1 cellular context compared by ENCODE assay signal in the genomic region with DNA sequence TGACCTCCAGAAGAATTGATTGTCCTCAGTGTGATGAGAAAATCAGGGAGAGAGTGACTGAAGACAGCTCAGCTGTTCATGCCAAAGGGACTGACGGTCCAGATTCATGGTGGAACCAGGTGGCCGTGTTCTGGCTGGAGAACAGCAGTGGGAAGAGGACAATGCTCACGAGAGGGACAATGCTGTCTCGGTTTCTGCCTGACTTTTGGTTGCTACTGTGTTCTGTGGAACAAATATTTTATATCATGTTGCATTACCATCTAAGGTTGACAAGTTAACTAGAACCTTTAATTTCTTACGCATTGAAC.
TF ChIP-seq lines count a peak whose summit lies in the region.

No MANE protein-coding gene starts in this region.

TF ChIP-seq in WTC11, 78 proteins besides CTCF, POLR2A, EP300 and RAD21:
- TF ChIP-seq, protein P1, sequence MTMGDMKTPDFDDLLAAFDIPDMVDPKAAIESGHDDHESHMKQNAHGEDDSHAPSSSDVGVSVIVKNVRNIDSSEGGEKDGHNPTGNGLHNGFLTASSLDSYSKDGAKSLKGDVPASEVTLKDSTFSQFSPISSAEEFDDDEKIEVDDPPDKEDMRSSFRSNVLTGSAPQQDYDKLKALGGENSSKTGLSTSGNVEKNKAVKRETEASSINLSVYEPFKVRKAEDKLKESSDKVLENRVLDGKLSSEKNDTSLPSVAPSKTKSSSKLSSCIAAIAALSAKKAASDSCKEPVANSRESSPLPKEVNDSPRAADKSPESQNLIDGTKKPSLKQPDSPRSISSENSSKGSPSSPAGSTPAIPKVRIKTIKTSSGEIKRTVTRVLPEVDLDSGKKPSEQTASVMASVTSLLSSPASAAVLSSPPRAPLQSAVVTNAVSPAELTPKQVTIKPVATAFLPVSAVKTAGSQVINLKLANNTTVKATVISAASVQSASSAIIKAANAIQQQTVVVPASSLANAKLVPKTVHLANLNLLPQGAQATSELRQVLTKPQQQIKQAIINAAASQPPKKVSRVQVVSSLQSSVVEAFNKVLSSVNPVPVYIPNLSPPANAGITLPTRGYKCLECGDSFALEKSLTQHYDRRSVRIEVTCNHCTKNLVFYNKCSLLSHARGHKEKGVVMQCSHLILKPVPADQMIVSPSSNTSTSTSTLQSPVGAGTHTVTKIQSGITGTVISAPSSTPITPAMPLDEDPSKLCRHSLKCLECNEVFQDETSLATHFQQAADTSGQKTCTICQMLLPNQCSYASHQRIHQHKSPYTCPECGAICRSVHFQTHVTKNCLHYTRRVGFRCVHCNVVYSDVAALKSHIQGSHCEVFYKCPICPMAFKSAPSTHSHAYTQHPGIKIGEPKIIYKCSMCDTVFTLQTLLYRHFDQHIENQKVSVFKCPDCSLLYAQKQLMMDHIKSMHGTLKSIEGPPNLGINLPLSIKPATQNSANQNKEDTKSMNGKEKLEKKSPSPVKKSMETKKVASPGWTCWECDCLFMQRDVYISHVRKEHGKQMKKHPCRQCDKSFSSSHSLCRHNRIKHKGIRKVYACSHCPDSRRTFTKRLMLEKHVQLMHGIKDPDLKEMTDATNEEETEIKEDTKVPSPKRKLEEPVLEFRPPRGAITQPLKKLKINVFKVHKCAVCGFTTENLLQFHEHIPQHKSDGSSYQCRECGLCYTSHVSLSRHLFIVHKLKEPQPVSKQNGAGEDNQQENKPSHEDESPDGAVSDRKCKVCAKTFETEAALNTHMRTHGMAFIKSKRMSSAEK (CRISPR knock-in tag; IDR thresholded peaks at IDR 0.05; ENCODE audit: borderline replicate concordance) = no peak
- TF ChIP-seq CREB1 (CRISPR knock-in tag; IDR thresholded peaks at IDR 0.05) (no peak), ATF1 (CRISPR knock-in tag; IDR thresholded peaks at IDR 0.05) (no peak), JAZF1 (CRISPR knock-in tag; IDR thresholded peaks at IDR 0.05) (no peak), NFYB (CRISPR knock-in tag; conservative IDR thresholded peaks at IDR 0.05; ENCODE audit: low read depth) (no peak), ZNF396 (CRISPR knock-in tag; IDR thresholded peaks at IDR 0.05; ENCODE audit: borderline replicate concordance) (no peak), TEAD1 (CRISPR knock-in tag; IDR thresholded peaks at IDR 0.05) (no peak), ELF4 (CRISPR knock-in tag; IDR thresholded peaks at IDR 0.05; ENCODE audit: low read depth) (no peak), JUN (CRISPR knock-in tag; IDR thresholded peaks at IDR 0.05) (no peak), RORB (CRISPR knock-in tag; IDR thresholded peaks at IDR 0.05) (no peak), GTF2I (CRISPR knock-in tag; conservative IDR thresholded peaks at IDR 0.05) (no peak), ZNF138 (CRISPR knock-in tag; conservative IDR thresholded peaks at IDR 0.05) (no peak)
- TF ChIP-seq, protein P2, sequence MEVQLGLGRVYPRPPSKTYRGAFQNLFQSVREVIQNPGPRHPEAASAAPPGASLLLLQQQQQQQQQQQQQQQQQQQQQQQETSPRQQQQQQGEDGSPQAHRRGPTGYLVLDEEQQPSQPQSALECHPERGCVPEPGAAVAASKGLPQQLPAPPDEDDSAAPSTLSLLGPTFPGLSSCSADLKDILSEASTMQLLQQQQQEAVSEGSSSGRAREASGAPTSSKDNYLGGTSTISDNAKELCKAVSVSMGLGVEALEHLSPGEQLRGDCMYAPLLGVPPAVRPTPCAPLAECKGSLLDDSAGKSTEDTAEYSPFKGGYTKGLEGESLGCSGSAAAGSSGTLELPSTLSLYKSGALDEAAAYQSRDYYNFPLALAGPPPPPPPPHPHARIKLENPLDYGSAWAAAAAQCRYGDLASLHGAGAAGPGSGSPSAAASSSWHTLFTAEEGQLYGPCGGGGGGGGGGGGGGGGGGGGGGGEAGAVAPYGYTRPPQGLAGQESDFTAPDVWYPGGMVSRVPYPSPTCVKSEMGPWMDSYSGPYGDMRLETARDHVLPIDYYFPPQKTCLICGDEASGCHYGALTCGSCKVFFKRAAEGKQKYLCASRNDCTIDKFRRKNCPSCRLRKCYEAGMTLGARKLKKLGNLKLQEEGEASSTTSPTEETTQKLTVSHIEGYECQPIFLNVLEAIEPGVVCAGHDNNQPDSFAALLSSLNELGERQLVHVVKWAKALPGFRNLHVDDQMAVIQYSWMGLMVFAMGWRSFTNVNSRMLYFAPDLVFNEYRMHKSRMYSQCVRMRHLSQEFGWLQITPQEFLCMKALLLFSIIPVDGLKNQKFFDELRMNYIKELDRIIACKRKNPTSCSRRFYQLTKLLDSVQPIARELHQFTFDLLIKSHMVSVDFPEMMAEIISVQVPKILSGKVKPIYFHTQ (CRISPR knock-in tag; IDR thresholded peaks at IDR 0.05) = no peak
- TF ChIP-seq, protein P3, sequence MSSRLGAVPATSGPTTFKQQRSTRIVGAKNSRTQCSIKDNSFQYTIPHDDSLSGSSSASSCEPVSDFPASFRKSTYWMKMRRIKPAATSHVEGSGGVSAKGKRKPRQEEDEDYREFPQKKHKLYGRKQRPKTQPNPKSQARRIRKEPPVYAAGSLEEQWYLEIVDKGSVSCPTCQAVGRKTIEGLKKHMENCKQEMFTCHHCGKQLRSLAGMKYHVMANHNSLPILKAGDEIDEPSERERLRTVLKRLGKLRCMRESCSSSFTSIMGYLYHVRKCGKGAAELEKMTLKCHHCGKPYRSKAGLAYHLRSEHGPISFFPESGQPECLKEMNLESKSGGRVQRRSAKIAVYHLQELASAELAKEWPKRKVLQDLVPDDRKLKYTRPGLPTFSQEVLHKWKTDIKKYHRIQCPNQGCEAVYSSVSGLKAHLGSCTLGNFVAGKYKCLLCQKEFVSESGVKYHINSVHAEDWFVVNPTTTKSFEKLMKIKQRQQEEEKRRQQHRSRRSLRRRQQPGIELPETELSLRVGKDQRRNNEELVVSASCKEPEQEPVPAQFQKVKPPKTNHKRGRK (CRISPR knock-in tag; IDR thresholded peaks at IDR 0.05; ENCODE audit: borderline replicate concordance) = no peak
- TF ChIP-seq, protein P4, sequence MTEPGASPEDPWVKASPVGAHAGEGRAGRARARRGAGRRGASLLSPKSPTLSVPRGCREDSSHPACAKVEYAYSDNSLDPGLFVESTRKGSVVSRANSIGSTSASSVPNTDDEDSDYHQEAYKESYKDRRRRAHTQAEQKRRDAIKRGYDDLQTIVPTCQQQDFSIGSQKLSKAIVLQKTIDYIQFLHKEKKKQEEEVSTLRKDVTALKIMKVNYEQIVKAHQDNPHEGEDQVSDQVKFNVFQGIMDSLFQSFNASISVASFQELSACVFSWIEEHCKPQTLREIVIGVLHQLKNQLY (CRISPR knock-in tag; IDR thresholded peaks at IDR 0.05) = no peak
- TF ChIP-seq, protein P5, sequence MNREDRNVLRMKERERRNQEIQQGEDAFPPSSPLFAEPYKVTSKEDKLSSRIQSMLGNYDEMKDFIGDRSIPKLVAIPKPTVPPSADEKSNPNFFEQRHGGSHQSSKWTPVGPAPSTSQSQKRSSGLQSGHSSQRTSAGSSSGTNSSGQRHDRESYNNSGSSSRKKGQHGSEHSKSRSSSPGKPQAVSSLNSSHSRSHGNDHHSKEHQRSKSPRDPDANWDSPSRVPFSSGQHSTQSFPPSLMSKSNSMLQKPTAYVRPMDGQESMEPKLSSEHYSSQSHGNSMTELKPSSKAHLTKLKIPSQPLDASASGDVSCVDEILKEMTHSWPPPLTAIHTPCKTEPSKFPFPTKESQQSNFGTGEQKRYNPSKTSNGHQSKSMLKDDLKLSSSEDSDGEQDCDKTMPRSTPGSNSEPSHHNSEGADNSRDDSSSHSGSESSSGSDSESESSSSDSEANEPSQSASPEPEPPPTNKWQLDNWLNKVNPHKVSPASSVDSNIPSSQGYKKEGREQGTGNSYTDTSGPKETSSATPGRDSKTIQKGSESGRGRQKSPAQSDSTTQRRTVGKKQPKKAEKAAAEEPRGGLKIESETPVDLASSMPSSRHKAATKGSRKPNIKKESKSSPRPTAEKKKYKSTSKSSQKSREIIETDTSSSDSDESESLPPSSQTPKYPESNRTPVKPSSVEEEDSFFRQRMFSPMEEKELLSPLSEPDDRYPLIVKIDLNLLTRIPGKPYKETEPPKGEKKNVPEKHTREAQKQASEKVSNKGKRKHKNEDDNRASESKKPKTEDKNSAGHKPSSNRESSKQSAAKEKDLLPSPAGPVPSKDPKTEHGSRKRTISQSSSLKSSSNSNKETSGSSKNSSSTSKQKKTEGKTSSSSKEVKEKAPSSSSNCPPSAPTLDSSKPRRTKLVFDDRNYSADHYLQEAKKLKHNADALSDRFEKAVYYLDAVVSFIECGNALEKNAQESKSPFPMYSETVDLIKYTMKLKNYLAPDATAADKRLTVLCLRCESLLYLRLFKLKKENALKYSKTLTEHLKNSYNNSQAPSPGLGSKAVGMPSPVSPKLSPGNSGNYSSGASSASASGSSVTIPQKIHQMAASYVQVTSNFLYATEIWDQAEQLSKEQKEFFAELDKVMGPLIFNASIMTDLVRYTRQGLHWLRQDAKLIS (CRISPR knock-in tag; IDR thresholded peaks at IDR 0.05; ENCODE audit: borderline replicate concordance) = no peak
- TF ChIP-seq, protein P6, sequence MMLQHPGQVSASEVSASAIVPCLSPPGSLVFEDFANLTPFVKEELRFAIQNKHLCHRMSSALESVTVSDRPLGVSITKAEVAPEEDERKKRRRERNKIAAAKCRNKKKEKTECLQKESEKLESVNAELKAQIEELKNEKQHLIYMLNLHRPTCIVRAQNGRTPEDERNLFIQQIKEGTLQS (CRISPR knock-in tag; conservative IDR thresholded peaks at IDR 0.05) = no peak
- TF ChIP-seq, protein P7, sequence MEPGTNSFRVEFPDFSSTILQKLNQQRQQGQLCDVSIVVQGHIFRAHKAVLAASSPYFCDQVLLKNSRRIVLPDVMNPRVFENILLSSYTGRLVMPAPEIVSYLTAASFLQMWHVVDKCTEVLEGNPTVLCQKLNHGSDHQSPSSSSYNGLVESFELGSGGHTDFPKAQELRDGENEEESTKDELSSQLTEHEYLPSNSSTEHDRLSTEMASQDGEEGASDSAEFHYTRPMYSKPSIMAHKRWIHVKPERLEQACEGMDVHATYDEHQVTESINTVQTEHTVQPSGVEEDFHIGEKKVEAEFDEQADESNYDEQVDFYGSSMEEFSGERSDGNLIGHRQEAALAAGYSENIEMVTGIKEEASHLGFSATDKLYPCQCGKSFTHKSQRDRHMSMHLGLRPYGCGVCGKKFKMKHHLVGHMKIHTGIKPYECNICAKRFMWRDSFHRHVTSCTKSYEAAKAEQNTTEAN (CRISPR knock-in tag; IDR thresholded peaks at IDR 0.05) = no peak
- TF ChIP-seq, protein P8, sequence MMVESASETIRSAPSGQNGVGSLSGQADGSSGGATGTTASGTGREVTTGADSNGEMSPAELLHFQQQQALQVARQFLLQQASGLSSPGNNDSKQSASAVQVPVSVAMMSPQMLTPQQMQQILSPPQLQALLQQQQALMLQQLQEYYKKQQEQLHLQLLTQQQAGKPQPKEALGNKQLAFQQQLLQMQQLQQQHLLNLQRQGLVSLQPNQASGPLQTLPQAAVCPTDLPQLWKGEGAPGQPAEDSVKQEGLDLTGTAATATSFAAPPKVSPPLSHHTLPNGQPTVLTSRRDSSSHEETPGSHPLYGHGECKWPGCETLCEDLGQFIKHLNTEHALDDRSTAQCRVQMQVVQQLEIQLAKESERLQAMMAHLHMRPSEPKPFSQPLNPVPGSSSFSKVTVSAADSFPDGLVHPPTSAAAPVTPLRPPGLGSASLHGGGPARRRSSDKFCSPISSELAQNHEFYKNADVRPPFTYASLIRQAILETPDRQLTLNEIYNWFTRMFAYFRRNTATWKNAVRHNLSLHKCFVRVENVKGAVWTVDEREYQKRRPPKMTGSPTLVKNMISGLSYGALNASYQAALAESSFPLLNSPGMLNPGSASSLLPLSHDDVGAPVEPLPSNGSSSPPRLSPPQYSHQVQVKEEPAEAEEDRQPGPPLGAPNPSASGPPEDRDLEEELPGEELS (CRISPR knock-in tag; IDR thresholded peaks at IDR 0.05) = no peak
